20 cellular contexts compared by ENCODE assay signal in genomic region chr2:241074065-241074818, GRCh38. TPM values are rescaled to one million over a fixed set of nuclear protein-coding genes. Genes with fewer than 3 reads are reported as not detected.
DNase-seq lines count a peak whose midpoint lies in the region; ATAC-seq and TF ChIP-seq lines count a peak whose summit lies in the region.
"Had no signal": no experiment of that assay in that cellular context is flagged by ENCODE, and none has a peak within 500 bp of the region (broad histone marks: within the 10 kb centered on the region; RNA-seq: fewer than 3 reads in every experiment).

No MANE protein-coding gene starts in this region.

- H3K79me1 ChIP-seq in neuronal stem cell (ENCODE audit: low read depth, low read length), result peaks cover 3% of the 10 kb centered on the region

- no peaks in the 10 kb centered on the region for H4K20me1 ChIP-seq in hepatocyte (ENCODE audit: insufficient read depth, poor library complexity, severe bottlenecking)

- H3K4me2 ChIP-seq in neuronal stem cell (ENCODE audit: insufficient read depth, low read length, poor library complexity, severe bottlenecking), result no peak overlapping the region
- H3K4me2 ChIP-seq in hepatocyte, result no peak overlapping the region
- H3K4me2 ChIP-seq: A549; BLaER1 treated with 17β-estradiol and CSF1 and Interleukin-3, amounts not matched to agents 10 nM and 100 nM; KMS-11 had no signal

- intact Hi-C loops in activated naive CD4-positive, alpha-beta T cell treated with anti-CD3 and anti-CD28 coated beads for 36 hours (cut with micrococcal nuclease), result loop anchor here (10.0 kb wide), 1 partner anchor 159 kb away; no protein-coding TSS in a partner anchor
- intact Hi-C loops in vagina (cut with DNase I), result no loop called here

- H2AFZ ChIP-seq in neuronal stem cell (ENCODE audit: low read length) (no peak overlapping the region), hepatocyte (no peak overlapping the region)

- no peak overlapping the region for H2BK15ac ChIP-seq in neuronal stem cell (ENCODE audit: low read length)

- H3K9me3 Mint-ChIP-seq in activated naive CD4-positive, alpha-beta T cell treated with anti-CD3 and anti-CD28 coated beads, Interleukin-2, amount 50 U/mL, for 72 hours, result no peaks in the 10 kb centered on the region
- H3K9me3 Mint-ChIP-seq in activated naive CD4-positive, alpha-beta T cell treated with anti-CD3 and anti-CD28 coated beads for 36 hours, result no peaks in the 10 kb centered on the region
- H3K9me3 Mint-ChIP-seq: CD8-positive, alpha-beta memory T cell; HFFc6 had no signal

- H3K27me3 ChIP-seq in neuronal stem cell (ENCODE audit: control insufficient read depth in 3 of 3, insufficient read depth in 3 of 3, low read depth in 1 of 3, low read length in 3 of 3) (peaks cover 0 to 8% (median 2%) of the 10 kb centered on the region in 3 experiments), vagina (no peaks in the 10 kb centered on the region), hepatocyte (no peaks in the 10 kb centered on the region)
- H3K27me3 ChIP-seq: BLaER1 treated with 17β-estradiol and CSF1 and Interleukin-3, amounts not matched to agents 10 nM and 100 nM had no signal

- H2BK120ac ChIP-seq in neuronal stem cell (ENCODE audit: low read depth, low read length), result no peak overlapping the region

- WGBS in neuronal stem cell (ENCODE audit: extremely low coverage in 2 of 2, insufficient read length in 2 of 2, insufficient replicate concordance in 1 of 2), 2 donors, result no CpG with 5 or more reads among the region's 16 CpGs
- 90% methylated on average over 16 of the region's 16 CpGs for WGBS in hepatocyte (ENCODE audit: low lambda C conversion rate, missing lambda C conversion rate)

- H3K27ac Mint-ChIP-seq in activated naive CD4-positive, alpha-beta T cell treated with anti-CD3 and anti-CD28 coated beads, Interleukin-2, amount 50 U/mL, for 72 hours, result peak overlapping the region; percentile 48 to 82
- no peak overlapping the region for H3K27ac Mint-ChIP-seq in activated naive CD4-positive, alpha-beta T cell treated with anti-CD3 and anti-CD28 coated beads for 36 hours
- H3K27ac Mint-ChIP-seq: HFFc6 had no signal

- no peak overlapping the region for H3K18ac ChIP-seq in neuronal stem cell (ENCODE audit: low read length)

- H3K23ac ChIP-seq in neuronal stem cell (ENCODE audit: low read depth, low read length, poor library complexity), result no peak overlapping the region

- TF ChIP-seq CTCF in vagina (IDR thresholded peaks at IDR 0.05) (no peak), hepatocyte (IDR thresholded peaks at IDR 0.05; ENCODE audit: poor library complexity) (no peak)

- peaks cover 5% of the 10 kb centered on the region for H3K4me1 Mint-ChIP-seq in activated naive CD4-positive, alpha-beta T cell treated with anti-CD3 and anti-CD28 coated beads for 36 hours (ENCODE audit: low read depth)

- H3K79me2 ChIP-seq in hepatocyte, result no peaks in the 10 kb centered on the region

- H2BK12ac ChIP-seq in neuronal stem cell (ENCODE audit: low read length), result no peak overlapping the region

- H3K36me3 ChIP-seq in neuronal stem cell (replicated peaks in 1 of 2; ENCODE audit: control insufficient read depth in 2 of 2, insufficient read depth in 2 of 2, low read length in 2 of 2) (no peaks in the 10 kb centered on the region), vagina (peaks cover 0 to 44% of the 10 kb centered on the region in 2 donors), hepatocyte (replicated peaks; ENCODE audit: insufficient read depth, low read depth) (no peaks in the 10 kb centered on the region)

- no peaks in the 10 kb centered on the region for H3K27me3 Mint-ChIP-seq in activated naive CD4-positive, alpha-beta T cell treated with anti-CD3 and anti-CD28 coated beads for 36 hours (ENCODE audit: low read depth)
- H3K27me3 Mint-ChIP-seq: CD8-positive, alpha-beta memory T cell had no signal

- no peak overlapping the region for H4K91ac ChIP-seq in neuronal stem cell (ENCODE audit: low read depth, low read length, poor library complexity)

- no peak overlapping the region for H3K9ac ChIP-seq in neuronal stem cell (ENCODE audit: low read depth, low read length, poor library complexity)
- H3K9ac ChIP-seq: BLaER1 treated with 17β-estradiol and CSF1 and Interleukin-3, amounts not matched to agents 10 nM and 100 nM; KMS-11 had no signal

- no peaks in the 10 kb centered on the region for H3K9me2 ChIP-seq in hepatocyte (replicated peaks; ENCODE audit: insufficient read depth)

- H3K9me3 ChIP-seq in neuronal stem cell (replicated peaks in 1 of 2; ENCODE audit: control insufficient read depth in 2 of 2, insufficient read depth in 1 of 2, low read depth in 1 of 2, low read length in 2 of 2), result no peaks in the 10 kb centered on the region
- H3K9me3 ChIP-seq in vagina, result no peaks in the 10 kb centered on the region
- H3K9me3 ChIP-seq in hepatocyte (ENCODE audit: low read depth), result no peaks in the 10 kb centered on the region
- H3K9me3 ChIP-seq: A549; BLaER1 treated with 17β-estradiol and CSF1 and Interleukin-3, amounts not matched to agents 10 nM and 100 nM had no signal

- H4K8ac ChIP-seq in neuronal stem cell (ENCODE audit: low read depth, low read length), result no peak overlapping the region

- no peak overlapping the region for H3K4me3 Mint-ChIP-seq in activated naive CD4-positive, alpha-beta T cell treated with anti-CD3 and anti-CD28 coated beads for 36 hours
- H3K4me3 Mint-ChIP-seq: CD8-positive, alpha-beta memory T cell; HFFc6 had no signal

- H2AK5ac ChIP-seq in neuronal stem cell (ENCODE audit: low read depth, low read length), result no peak overlapping the region

- H3K4me3 ChIP-seq in neuronal stem cell (ENCODE audit: low read length in 2 of 2) (no peak overlapping the region), vagina (no peak overlapping the region), hepatocyte (no peak overlapping the region)
- H3K4me3 ChIP-seq: A549; BLaER1 treated with 17β-estradiol and CSF1 and Interleukin-3, amounts not matched to agents 10 nM and 100 nM had no signal

- no peaks in the 10 kb centered on the region for H3K36me3 Mint-ChIP-seq in activated naive CD4-positive, alpha-beta T cell treated with anti-CD3 and anti-CD28 coated beads, Interleukin-2, amount 50 U/mL, for 72 hours
- H3K36me3 Mint-ChIP-seq in activated naive CD4-positive, alpha-beta T cell treated with anti-CD3 and anti-CD28 coated beads for 36 hours (ENCODE audit: low read depth), result peaks cover 2% of the 10 kb centered on the region

- H3K14ac ChIP-seq in neuronal stem cell (ENCODE audit: low read length), result no peak overlapping the region

- ATAC-seq in activated naive CD4-positive, alpha-beta T cell treated with anti-CD3 and anti-CD28 coated beads, Interleukin-2, amount 50 U/mL, for 72 hours, result no peak
- ATAC-seq: A549, PC-3 had no signal

- H2BK5ac ChIP-seq in neuronal stem cell (ENCODE audit: low read length), result peak overlapping the region; percentile 90

- no peak for DNase-seq in activated naive CD4-positive, alpha-beta T cell treated with anti-CD3 and anti-CD28 coated beads, Interleukin-2, amount 50 U/mL, for 72 hours (ENCODE audit: low spot score in 2 of 2)
- DNase-seq in activated naive CD4-positive, alpha-beta T cell treated with anti-CD3 and anti-CD28 coated beads for 36 hours, result no peak
- DNase-seq in islet precursor cell (peak; percentile 40), neuronal stem cell (ENCODE audit: low spot score) (no peak), vagina (ENCODE audit: extremely low spot score in 2 of 2) (peak; percentile 67 to 91), hepatocyte (ENCODE audit: low spot score) (no peak), AG08395 (ENCODE audit: low spot score) (no peak), NOMO-1 treated with DMSO at 0.1 percent for 48 hours (lab: John Stamatoyannopoulos, UW; ENCODE audit: unreplicated experiment) (no peak)
- DNase-seq: CD8-positive, alpha-beta memory T cell; HFFc6; NCI-H1417; NCI-H187 treated with DMSO at 0.1 percent for 48 hours; NCI-H226; NCI-H524 treated with DMSO at 0.1 percent for 48 hours; PC-3; RPMI8226; SIG-M5 had no signal

- TF ChIP-seq POLR2A in vagina (IDR thresholded peaks at IDR 0.05), result no peak

- no peak overlapping the region for H3K4ac ChIP-seq in neuronal stem cell (ENCODE audit: low read length)

- CTCF ChIA-PET in activated naive CD4-positive, alpha-beta T cell treated with anti-CD3 and anti-CD28 coated beads for 36 hours (lab: Charles Lee), result no interaction called here

- H3K27ac ChIP-seq in neuronal stem cell (replicated peaks; ENCODE audit: low read length), result no peak overlapping the region
- no peak overlapping the region for H3K27ac ChIP-seq in vagina
- H3K27ac ChIP-seq in hepatocyte, result no peak overlapping the region
- H3K27ac ChIP-seq: A549; BLaER1 treated with 17β-estradiol and CSF1 and Interleukin-3, amounts not matched to agents 10 nM and 100 nM; KMS-11 had no signal

- H3K4me1 ChIP-seq in neuronal stem cell (ENCODE audit: control insufficient read depth in 2 of 2, insufficient read depth in 1 of 2, low read depth in 1 of 2, low read length in 2 of 2) (peaks cover 6% of the 10 kb centered on the region in 2 donors), vagina (no peaks in the 10 kb centered on the region), hepatocyte (ENCODE audit: insufficient read depth) (no peaks in the 10 kb centered on the region)
- H3K4me1 ChIP-seq: A549 had no signal

RNA-seq across cellular contexts. Expression of gene MTERF4, which starts 27.8 kb away (rescaled TPM):
- total RNA-seq in activated naive CD4-positive, alpha-beta T cell treated with anti-CD3 and anti-CD28 coated beads, Interleukin-2, amount 50 U/mL, for 72 hours, result 10 to 100 TPM; 37.8 to 47.1 TPM
- total RNA-seq in activated naive CD4-positive, alpha-beta T cell treated with anti-CD3 and anti-CD28 coated beads for 36 hours, result 10 to 100 TPM; 35.0 to 38.6 TPM
- 19.9 TPM for polyA plus RNA-seq in neuronal stem cell (2013, experiment 1 of 2)
- polyA plus RNA-seq in neuronal stem cell (2013, experiment 2 of 2), result 20.1 TPM
- total RNA-seq in vagina (30.2 TPM), hepatocyte (39.4 and 40.3 TPM in 2 replicates)
- polyA plus RNA-seq in hepatocyte, result 17.4 and 20.3 TPM in 2 replicates

Comparison
In these comparisons a context has a peak if more than half of its experiments do, and no peak if none do; other contexts are left out.
1. DNase-seq: peak in islet precursor cell (single experiment) and vagina (2 of 2); none in activated naive CD4-positive, alpha-beta T cell treated with anti-CD3 and anti-CD28 coated beads, Interleukin-2, amount 50 U/mL, for 72 hours (0 of 2), activated naive CD4-positive, alpha-beta T cell treated with anti-CD3 and anti-CD28 coated beads for 36 hours (single experiment), neuronal stem cell (single experiment), hepatocyte (single experiment), AG08395 (single experiment) and NOMO-1 treated with DMSO at 0.1 percent for 48 hours (single experiment).